Comparison of ENCODE assay signal across 14 cellular contexts in genomic region chr9:117745598-117745997, GRCh38. TPM values are rescaled to one million over a fixed set of nuclear protein-coding genes. Genes with fewer than 3 reads are reported as not detected.
"Had no signal": no experiment of that assay in that cellular context is flagged by ENCODE, and none has a peak within 500 bp of the region (broad histone marks: within the 10 kb centered on the region; RNA-seq: fewer than 3 reads in every experiment).

No MANE protein-coding gene starts in this region.

- DNase-seq: activated CD4-positive, alpha-beta T cell treated with anti-CD3 and anti-CD28 coated beads for 1 hour; activated CD8-positive, alpha-beta T cell treated with anti-CD3 and anti-CD28 coated beads for 36 hours; activated gamma-delta T cell; activated naive CD8-positive, alpha-beta T cell treated with anti-CD3 and anti-CD28 coated beads for 36 hours; activated T-cell treated with anti-CD3 and anti-CD28 coated beads, Interleukin-2, amount 50 U/mL, for 4 hours; kidney; naive thymus-derived CD8-positive, alpha-beta T cell; stomach; thyroid gland had no signal

- H3K27me3 ChIP-seq: ascending aorta, thyroid gland had no signal

- H3K4me1 ChIP-seq: ascending aorta, thyroid gland had no signal

- H3K36me3 ChIP-seq: ascending aorta, gastroesophageal sphincter, left lung, stomach, thyroid gland had no signal

- H3K9me3 ChIP-seq: ascending aorta, gastroesophageal sphincter, left lung, stomach, thyroid gland had no signal

- H3K36me3 Mint-ChIP-seq: activated naive CD8-positive, alpha-beta T cell treated with anti-CD3 and anti-CD28 coated beads for 36 hours; memory B cell; naive thymus-derived CD8-positive, alpha-beta T cell had no signal

- H3K9me3 Mint-ChIP-seq: activated CD8-positive, alpha-beta T cell treated with anti-CD3 and anti-CD28 coated beads for 36 hours; activated naive CD8-positive, alpha-beta T cell treated with anti-CD3 and anti-CD28 coated beads for 36 hours; activated T-cell treated with anti-CD3 and anti-CD28 coated beads, Interleukin-2, amount 50 U/mL, for 4 hours had no signal

- H3K4me3 Mint-ChIP-seq: activated CD8-positive, alpha-beta T cell treated with anti-CD3 and anti-CD28 coated beads for 36 hours; activated naive CD8-positive, alpha-beta T cell treated with anti-CD3 and anti-CD28 coated beads for 36 hours; activated T-cell treated with anti-CD3 and anti-CD28 coated beads, Interleukin-2, amount 50 U/mL, for 4 hours had no signal

- H3K27ac ChIP-seq: ascending aorta, gastroesophageal sphincter, left lung, stomach, thyroid gland had no signal

- H3K27ac Mint-ChIP-seq: activated CD8-positive, alpha-beta T cell treated with anti-CD3 and anti-CD28 coated beads for 36 hours; activated naive CD8-positive, alpha-beta T cell treated with anti-CD3 and anti-CD28 coated beads for 36 hours; memory B cell; naive thymus-derived CD8-positive, alpha-beta T cell; progenitor cell of endocrine pancreas had no signal

- ATAC-seq: activated CD8-positive, alpha-beta T cell treated with anti-CD3 and anti-CD28 coated beads for 36 hours; activated T-cell treated with anti-CD3 and anti-CD28 coated beads, Interleukin-2, amount 50 U/mL, for 4 hours; left lung; naive thymus-derived CD8-positive, alpha-beta T cell had no signal

RNA-seq across cellular contexts. Expression of gene TLR4, which starts 41.4 kb away (rescaled TPM):
- total RNA-seq: activated CD8-positive, alpha-beta T cell treated with anti-CD3 and anti-CD28 coated beads for 36 hours; activated naive CD8-positive, alpha-beta T cell treated with anti-CD3 and anti-CD28 coated beads for 36 hours; progenitor cell of endocrine pancreas had no signal
